ENCODE assay signal across 31 cellular contexts in genomic region chr20:60105404-60105803, GRCh38.
DNase-seq lines count a peak whose midpoint lies in the region; ATAC-seq, FAIRE-seq and TF ChIP-seq lines count a peak whose summit lies in the region.
"Had no signal": no experiment of that assay in that cellular context is flagged by ENCODE, and none has a peak within 500 bp of the region (broad histone marks: within the 10 kb centered on the region; RNA-seq: fewer than 3 reads in every experiment).

No MANE protein-coding gene starts in this region.

- H3K9ac ChIP-seq in BLaER1 (peak overlapping the region; percentile 45; the same call in 1 of the 2 replicates), KMS-11 (no peak overlapping the region), endodermal cell (ENCODE audit: extremely low read depth, low read length, poor library complexity, severe bottlenecking) (no peak overlapping the region)

- no peak for TF ChIP-seq CTCF in KMS-11 (conservative IDR thresholded peaks at IDR 0.05; ENCODE audit: low read depth, low read length)
- no peak for TF ChIP-seq CTCF in endodermal cell (conservative IDR thresholded peaks at IDR 0.05)
- no peak for TF ChIP-seq CTCF in mucosa of descending colon (IDR thresholded peaks at IDR 0.05)
- no peak for TF ChIP-seq CTCF in hepatocyte (IDR thresholded peaks at IDR 0.05; ENCODE audit: poor library complexity)

- H3K4me2 ChIP-seq in BLaER1, result peak overlapping the region; percentile 71
- no peak overlapping the region for H3K4me2 ChIP-seq in KMS-11
- no peak overlapping the region for H3K4me2 ChIP-seq in hepatocyte

- no peak overlapping the region for H3K4me3 ChIP-seq in BLaER1
- H3K4me3 ChIP-seq in KMS-11 (IDR thresholded peaks at IDR 0.05; ENCODE audit: insufficient read depth, low read depth, low read length), result no peak overlapping the region
- no peak overlapping the region for H3K4me3 ChIP-seq in endodermal cell (ENCODE audit: low read length)
- no peak overlapping the region for H3K4me3 ChIP-seq in mucosa of descending colon
- no peak overlapping the region for H3K4me3 ChIP-seq in hepatocyte
- H3K4me3 ChIP-seq: cardiac muscle cell, tibial nerve had no signal

- DNase-seq in RCC 7860 (ENCODE audit: low spot score) (peak; percentile 35), endodermal cell (peak; percentile 55), mucosa of descending colon (no peak), hepatocyte (ENCODE audit: low spot score) (no peak), T-helper 9 cell (no peak)
- DNase-seq: activated CD4-positive, alpha-beta T cell treated with anti-CD3 and anti-CD28 coated beads for 48 hours; activated effector memory CD4-positive, alpha-beta T cell treated with Interleukin-2 at 50 U/mL for 16 hours; aorta; CD8-positive, alpha-beta T cell; effector memory CD4-positive, alpha-beta T cell; naive thymus-derived CD4-positive, alpha-beta T cell; NCI-H1105 treated with DMSO at 0.1 percent for 48 hours; NCI-H2029; NCI-H2227 treated with DMSO at 0.1 percent for 48 hours; NCI-H526; NK-92 treated with Interleukin-12 subunit alpha and Interleukin-12 subunit beta, amount 100 ng/mL, for 24 hours; SHP77; stimulated activated CD4-positive, alpha-beta T cell treated with anti-CD3 and anti-CD28 coated beads, Interleukin-4, amount 100 ng/mL, for 4 hours; WERI-Rb-1 had no signal

- FAIRE-seq in RCC 7860 (lab: Jason Lieb, UNC), result no peak
- FAIRE-seq: A204.1, colon, GM18507, H54, keratinocyte had no signal

- H4K20me1 ChIP-seq in BLaER1 (no peaks in the 10 kb centered on the region), KMS-11 (ENCODE audit: insufficient read depth) (no peaks in the 10 kb centered on the region), hepatocyte (ENCODE audit: insufficient read depth, poor library complexity, severe bottlenecking) (no peaks in the 10 kb centered on the region)

- H3K36me3 ChIP-seq in BLaER1, result no peaks in the 10 kb centered on the region
- no peaks in the 10 kb centered on the region for H3K36me3 ChIP-seq in KMS-11 (ENCODE audit: insufficient read depth)
- H3K36me3 ChIP-seq in endodermal cell (ENCODE audit: control insufficient read depth, insufficient read depth, low read length), result no peaks in the 10 kb centered on the region
- no peaks in the 10 kb centered on the region for H3K36me3 ChIP-seq in mucosa of descending colon (ENCODE audit: low read depth)
- H3K36me3 ChIP-seq in hepatocyte (replicated peaks; ENCODE audit: insufficient read depth, low read depth), result no peaks in the 10 kb centered on the region
- H3K36me3 ChIP-seq: cardiac muscle cell, tibial nerve, WERI-Rb-1 had no signal

- ATAC-seq in mucosa of descending colon, result no peak
- ATAC-seq in HG02763 (IDR thresholded peaks at IDR 0.05; ENCODE audit: unreplicated experiment), result no peak
- ATAC-seq: CD8-positive, alpha-beta T cell; naive thymus-derived CD4-positive, alpha-beta T cell had no signal

- H3K9me3 Mint-ChIP-seq in endodermal cell, result no peaks in the 10 kb centered on the region
- H3K9me3 Mint-ChIP-seq: CD8-positive, alpha-beta T cell; mesothelial cell of epicardium; naive thymus-derived CD4-positive, alpha-beta T cell had no signal

- no peak overlapping the region for H3K27ac Mint-ChIP-seq in endodermal cell
- H3K27ac Mint-ChIP-seq: activated naive CD8-positive, alpha-beta T cell; CD8-positive, alpha-beta T cell; mesothelial cell of epicardium; naive thymus-derived CD4-positive, alpha-beta T cell had no signal

- H3K9me3 ChIP-seq in BLaER1 (no peaks in the 10 kb centered on the region), endodermal cell (ENCODE audit: control insufficient read depth, low read length) (no peaks in the 10 kb centered on the region), mucosa of descending colon (no peaks in the 10 kb centered on the region), hepatocyte (ENCODE audit: low read depth) (no peaks in the 10 kb centered on the region)
- H3K9me3 ChIP-seq: tibial nerve had no signal

- peak overlapping the region; percentile 64 for H3K27ac ChIP-seq in BLaER1
- H3K27ac ChIP-seq in KMS-11, result peak overlapping the region; percentile 16; the same call in 1 of the 2 replicates
- no peak overlapping the region for H3K27ac ChIP-seq in endodermal cell (ENCODE audit: low read depth, low read length)
- no peak overlapping the region for H3K27ac ChIP-seq in hepatocyte
- H3K27ac ChIP-seq: cardiac muscle cell, tibial nerve, WERI-Rb-1 had no signal

- H3K36me3 Mint-ChIP-seq in endodermal cell (ENCODE audit: low read depth), result no peaks in the 10 kb centered on the region
- H3K36me3 Mint-ChIP-seq: activated naive CD8-positive, alpha-beta T cell; CD8-positive, alpha-beta T cell; mesothelial cell of epicardium; naive thymus-derived CD4-positive, alpha-beta T cell had no signal

- no peaks in the 10 kb centered on the region for H3K9me2 ChIP-seq in hepatocyte (replicated peaks; ENCODE audit: insufficient read depth)

- H2AFZ ChIP-seq in KMS-11 (ENCODE audit: low read depth), result no peak overlapping the region
- no peak overlapping the region for H2AFZ ChIP-seq in hepatocyte

- H3K27me3 Mint-ChIP-seq in endodermal cell (ENCODE audit: insufficient read depth), result peaks cover 52% of the 10 kb centered on the region
- H3K27me3 Mint-ChIP-seq: naive thymus-derived CD4-positive, alpha-beta T cell had no signal

- H3K27me3 ChIP-seq in BLaER1 (no peaks in the 10 kb centered on the region), KMS-11 (ENCODE audit: insufficient read depth, low read depth) (no peaks in the 10 kb centered on the region), endodermal cell (ENCODE audit: control insufficient read depth, insufficient read depth, low read length, poor library complexity, severe bottlenecking) (no peaks in the 10 kb centered on the region), hepatocyte (no peaks in the 10 kb centered on the region)
- H3K27me3 ChIP-seq: cardiac muscle cell, tibial nerve had no signal

- WGBS in endodermal cell (ENCODE audit: insufficient coverage in 1 of 2, insufficient read length in 1 of 2), 2 experiments, result 58 to 69% methylated on average over 4 to 6 of the region's 6 CpGs
- 54% methylated on average over 6 of the region's 6 CpGs for WGBS in hepatocyte (ENCODE audit: low lambda C conversion rate, missing lambda C conversion rate)

- H3K4me1 ChIP-seq in BLaER1 (peaks cover 61% of the 10 kb centered on the region), KMS-11 (ENCODE audit: low read depth, poor library complexity, severe bottlenecking) (peaks cover 21% of the 10 kb centered on the region), endodermal cell (ENCODE audit: control insufficient read depth, insufficient read depth, low read length) (no peaks in the 10 kb centered on the region), mucosa of descending colon (ENCODE audit: low read depth) (no peaks in the 10 kb centered on the region), hepatocyte (ENCODE audit: insufficient read depth) (no peaks in the 10 kb centered on the region)

- peaks cover 10% of the 10 kb centered on the region for H3K4me1 Mint-ChIP-seq in endodermal cell

- H3K79me2 ChIP-seq in KMS-11 (ENCODE audit: insufficient read depth, low read depth), result no peaks in the 10 kb centered on the region
- no peaks in the 10 kb centered on the region for H3K79me2 ChIP-seq in hepatocyte

- H3K4me3 Mint-ChIP-seq in endodermal cell, result no peak overlapping the region
- H3K4me3 Mint-ChIP-seq: activated naive CD8-positive, alpha-beta T cell; CD8-positive, alpha-beta T cell; mesothelial cell of epicardium; naive thymus-derived CD4-positive, alpha-beta T cell had no signal

- intact Hi-C loops in mucosa of descending colon (cut with DNase I, micrococcal nuclease), result no loop called here

Comparison
In these comparisons a context has a peak if more than half of its experiments do, and no peak if none do; other contexts are left out.
1. H3K27ac ChIP-seq: peak in BLaER1 (single experiment) and KMS-11 (single experiment); none in endodermal cell (single experiment) and hepatocyte (single experiment).
2. DNase-seq: peak in RCC 7860 (single experiment) and endodermal cell (single experiment); none in mucosa of descending colon (0 of 3), hepatocyte (single experiment) and T-helper 9 cell (single experiment).